8 cellular contexts compared by ENCODE assay signal in genomic region chr3:52057806-52058099, GRCh38. TPM values are rescaled to one million over a fixed set of nuclear protein-coding genes. Genes with fewer than 3 reads are reported as not detected.
DNase-seq lines count a peak whose midpoint lies in the region; ATAC-seq and TF ChIP-seq lines count a peak whose summit lies in the region.

No MANE protein-coding gene starts in this region.

- H3K4me3 Mint-ChIP-seq in MCF 10A (ENCODE audit: unreplicated experiment) (peak overlapping the region; percentile 81), mesothelial cell of epicardium (peak overlapping the region; percentile 52)

- TF ChIP-seq POLR2A in heart left ventricle (IDR thresholded peaks at IDR 0.05): no peak

- no peaks in the 10 kb centered on the region for H3K27me3 ChIP-seq in heart left ventricle

- DNase-seq in heart left ventricle: no peak
- no peak for DNase-seq in Right ventricle myocardium inferior (ENCODE audit: missing footprints)
- no peak for DNase-seq in MCF 10A (ENCODE audit: unreplicated experiment)
- DNase-seq in mesothelial cell of epicardium (ENCODE audit: low spot score in 2 of 2, unreplicated experiment in 2 of 2): no peak
- no peak for DNase-seq in GM13977 (ENCODE audit: low spot score)
- no peak for DNase-seq in activated CD4-positive, CD25-positive, alpha-beta regulatory T cell treated with anti-CD3 and anti-CD28 coated beads, Interleukin-2, amount 50 U/mL, for 72 hours
- no peak for DNase-seq in NCI-H1436 (lab: John Stamatoyannopoulos, UW)

- POLR2A ChIA-PET in MCF 10A (lab: Yijun Ruan, JAX): interaction anchor here (0.8 to 6.1 kb wide), 16 partner anchors 8 to 558 kb away, joined by 3 to 101 read pairs (median 7); partner anchors contain the start of genes ABHD14B, DCAF1 and TWF2

- peaks cover 12 to 55% (median 26%) of the 10 kb centered on the region in 12 donors for H3K4me1 ChIP-seq in heart left ventricle
- peaks cover 2% of the 10 kb centered on the region for H3K4me1 ChIP-seq in urinary bladder (ENCODE audit: insufficient read depth)

- H3K9me3 ChIP-seq in heart left ventricle: no peaks in the 10 kb centered on the region

- WGBS in heart left ventricle, 4 donors: 53 to 69% (median 65%) methylated on average over 7 to 9 of the region's 9 CpGs
- WGBS in urinary bladder: 52% methylated on average over 9 of the region's 9 CpGs

- ATAC-seq in heart left ventricle: no peak
- ATAC-seq in Right ventricle myocardium inferior: no peak

- intact Hi-C loops in heart left ventricle (cut with DNase I) (loop anchor here in 6 of 10 donors (2.0 to 5.0 kb wide), 3 partner anchors 50 to 65 kb away; no protein-coding TSS in a partner anchor), Right ventricle myocardium inferior (cut with DNase I) (loop anchor here (2.0 to 5.0 kb wide), 3 partner anchors 35 to 115 kb away; partner anchors contain the start of genes PARP3 and RRP9), MCF 10A (cut with micrococcal nuclease) (loop anchor here (1.0 kb wide), 1 partner anchor 66 kb away; no protein-coding TSS in a partner anchor)

- H3K27ac ChIP-seq in heart left ventricle: peak overlapping the region in 11 of 12 donors; percentile 7 to 94 (median 65)
- peak overlapping the region; percentile 53 for H3K27ac ChIP-seq in urinary bladder (ENCODE audit: low read depth)

- H3K36me3 ChIP-seq in heart left ventricle (peaks cover 0 to 13% (median 8%) of the 10 kb centered on the region in 9 donors), urinary bladder (ENCODE audit: insufficient read depth) (no peaks in the 10 kb centered on the region)

- peaks cover 34% of the 10 kb centered on the region for H3K36me3 Mint-ChIP-seq in MCF 10A (ENCODE audit: insufficient read depth, unreplicated experiment)
- H3K36me3 Mint-ChIP-seq in mesothelial cell of epicardium: peaks cover 4% of the 10 kb centered on the region

- TF ChIP-seq CTCF in heart left ventricle (IDR thresholded peaks at IDR 0.05) (no peak), MCF 10A (IDR thresholded peaks at IDR 0.05; ENCODE audit: unreplicated experiment) (no peak), mesothelial cell of epicardium (IDR thresholded peaks at IDR 0.05; ENCODE audit: unreplicated experiment) (no peak), GM13977 (IDR thresholded peaks at IDR 0.05; ENCODE audit: extremely low read depth, insufficient read depth, missing control alignments) (no peak)

- no TSS peak for BruUV-seq in MCF 10A (replicated peaks; lab: Mats Ljungman, UMichigan)

- peak overlapping the region in 10 of 12 donors; percentile 41 to 96 (median 62) for H3K4me3 ChIP-seq in heart left ventricle
- H3K4me3 ChIP-seq in urinary bladder (ENCODE audit: low read depth, low read length): peak overlapping the region; percentile 5

- H3K9me3 Mint-ChIP-seq in MCF 10A (ENCODE audit: unreplicated experiment) (no peaks in the 10 kb centered on the region), mesothelial cell of epicardium (no peaks in the 10 kb centered on the region)

- H3K4me1 Mint-ChIP-seq in MCF 10A (ENCODE audit: insufficient read depth, unreplicated experiment) (peaks cover 41% of the 10 kb centered on the region), mesothelial cell of epicardium (peaks cover 38% of the 10 kb centered on the region)

- CTCF ChIA-PET in MCF 10A (lab: Yijun Ruan, JAX): interaction anchor here (0.6 to 8.5 kb wide), 15 partner anchors 8 to 1514 kb away, joined by 3 to 116 read pairs (median 5); partner anchors contain the start of gene RRP9

- peak overlapping the region; percentile 50 for H3K27ac Mint-ChIP-seq in MCF 10A (ENCODE audit: low read depth, unreplicated experiment)
- H3K27ac Mint-ChIP-seq in mesothelial cell of epicardium: peak overlapping the region; percentile 86

- in situ Hi-C loops in GM13977 (cut with MboI; ENCODE audit: low pct_unique_long_range_greater_than_20kb, low sequenced_read_pairs, unreplicated experiment): no loop called here

- H3K27me3 Mint-ChIP-seq in MCF 10A (ENCODE audit: insufficient read depth, unreplicated experiment) (no peaks in the 10 kb centered on the region), mesothelial cell of epicardium (ENCODE audit: low read depth) (no peaks in the 10 kb centered on the region)

RNA-seq across cellular contexts. Expression of gene DUSP7, which starts 1.4 kb away (rescaled TPM):
- 10 to 100 TPM; 14.5 to 33.2 (median 20.7) TPM for total RNA-seq in heart left ventricle
- polyA plus RNA-seq in heart left ventricle: 10 to 100 TPM in 1 of 2 donors, 1 to 10 TPM in 1; 9.2 to 26.1 TPM
- total RNA-seq in Right ventricle myocardium inferior: 25.0 TPM
- 67.4 and 69.1 TPM in 2 replicates for total RNA-seq in MCF 10A (2022)
- 32.0 to 34.6 TPM (median 32.2 TPM) in 3 replicates for total RNA-seq in mesothelial cell of epicardium
- total RNA-seq in urinary bladder: 8.2 TPM
- 14.3 TPM for polyA plus RNA-seq in urinary bladder
